In genomic region chr16:25040543-25040942, GRCh38 we compare ENCODE assay signal across 1 cellular context.
A peak's percentile ranks its signal among the peaks of the same experiment; 100 is the strongest.
TF ChIP-seq lines count a peak whose summit lies in the region.

No MANE protein-coding gene starts in this region.

TF ChIP-seq in GM12878, 131 proteins besides CTCF, POLR2A, EP300 and RAD21 (continues in another document):
- TF ChIP-seq ZBTB4 (CRISPR knock-in tag; IDR thresholded peaks at IDR 0.05) (no peak), SRF (IDR thresholded peaks at IDR 0.05; ENCODE audit: low read depth in 2 of 2, low read length in 2 of 2) (peak in 1 of 2 experiments; percentile 77; a peak in 1 of 4 replicates), EED (IDR thresholded peaks at IDR 0.05; ENCODE audit: low read depth) (0 out of 2 replicates have a peak, but pooled peaks have one; percentile 49), BCL3 (IDR thresholded peaks at IDR 0.05; ENCODE audit: borderline replicate concordance, insufficient read depth, low read depth, low read length, poor library complexity, severe bottlenecking) (peak; percentile 92), SMAD5 (IDR thresholded peaks at IDR 0.05; ENCODE audit: low read depth) (no peak), MAX (IDR thresholded peaks at IDR 0.05; ENCODE audit: low read depth, low read length) (no peak), TBL1XR1 (IDR thresholded peaks at IDR 0.05; ENCODE audit: low read depth, low read length) (no peak), PKNOX1 (IDR thresholded peaks at IDR 0.05) (no peak), IKZF2 (IDR thresholded peaks at IDR 0.05) (peak; percentile 41 to 57; a peak in 2 of 4 replicates), ZBED1 (IDR thresholded peaks at IDR 0.05; ENCODE audit: borderline replicate concordance) (0 out of 2 replicates have a peak, but pooled peaks have one; percentile 30), ATF2 (IDR thresholded peaks at IDR 0.05; ENCODE audit: low read length) (peak; percentile 82), ZNF24 (IDR thresholded peaks at IDR 0.05) (no peak; the same call in 1 of the 2 replicates), E2F8 (IDR thresholded peaks at IDR 0.05; ENCODE audit: low read depth, partially characterized antibody) (no peak), HDAC2 (IDR thresholded peaks at IDR 0.05) (no peak), CHD1 (IDR thresholded peaks at IDR 0.05; ENCODE audit: low read depth, low read length) (no peak), TCF12 (IDR thresholded peaks at IDR 0.05; ENCODE audit: low read depth, low read length) (peak; percentile 88), ETV6 (conservative IDR thresholded peaks at IDR 0.05 in 1 of 2, IDR thresholded peaks at IDR 0.05 in 1 of 2; ENCODE audit: borderline replicate concordance in 1 of 2, low read depth in 1 of 2) (0 out of 4 replicates have a peak, but pooled peaks of 1 of the 2 experiments have one; percentile 45), ATF7 (IDR thresholded peaks at IDR 0.05; ENCODE audit: low read depth) (0 out of 2 replicates have a peak, but pooled peaks have one; percentile 38), NFIC (IDR thresholded peaks at IDR 0.05; ENCODE audit: low read depth, low read length) (peak; percentile 43; the same call in 1 of the 2 replicates), POLR2AphosphoS5 (IDR thresholded peaks at IDR 0.05; ENCODE audit: low read length) (no peak), ZNF592 (IDR thresholded peaks at IDR 0.05) (no peak), TAF1 (IDR thresholded peaks at IDR 0.05; ENCODE audit: borderline replicate concordance, low read depth, low read length) (no peak), YBX1 (IDR thresholded peaks at IDR 0.05) (peak; percentile 73), ZNF622 (IDR thresholded peaks at IDR 0.05) (no peak), MXI1 (IDR thresholded peaks at IDR 0.05; ENCODE audit: low read depth, low read length) (no peak), SMAD1 (IDR thresholded peaks at IDR 0.05; ENCODE audit: low read depth, partially characterized antibody) (peak; percentile 52), IKZF1 (conservative IDR thresholded peaks at IDR 0.05) (peak; percentile 55), RUNX3 (IDR thresholded peaks at IDR 0.05; ENCODE audit: low read length) (peak; percentile 28), TARDBP (IDR thresholded peaks at IDR 0.05; ENCODE audit: borderline replicate concordance) (no peak), NR2F1 (conservative IDR thresholded peaks at IDR 0.05) (peak; percentile 98), CUX1 (IDR thresholded peaks at IDR 0.05; ENCODE audit: insufficient replicate concordance, low read depth, low read length) (peak; percentile 95), RB1 (IDR thresholded peaks at IDR 0.05; ENCODE audit: borderline replicate concordance) (peak; percentile 74; the same call in 1 of the 2 replicates), POU2F2 (IDR thresholded peaks at IDR 0.05; ENCODE audit: borderline replicate concordance, low read depth, low read length) (0 out of 3 replicates have a peak, but pooled peaks have one; percentile 19), SMC3 (IDR thresholded peaks at IDR 0.05; ENCODE audit: borderline replicate concordance, low read length) (peak; percentile 11; the same call in 1 of the 2 replicates), RELA (IDR thresholded peaks at IDR 0.05; ENCODE audit: borderline replicate concordance, partially characterized antibody) (peak; percentile 76), NR2C1 (IDR thresholded peaks at IDR 0.05) (0 out of 2 replicates have a peak, but pooled peaks have one; percentile 6), CHD4 (IDR thresholded peaks at IDR 0.05) (no peak), GATAD2B (conservative IDR thresholded peaks at IDR 0.05; ENCODE audit: low read depth) (peak; percentile 98), PAX5 (IDR thresholded peaks at IDR 0.05; ENCODE audit: borderline replicate concordance, low read depth, low read length) (0 out of 2 replicates have a peak, but pooled peaks have one; percentile 13), STAT1 (conservative IDR thresholded peaks at IDR 0.05) (no peak), MTA2 (IDR thresholded peaks at IDR 0.05; ENCODE audit: low read depth) (peak; percentile 47; the same call in 1 of the 2 replicates), NBN (IDR thresholded peaks at IDR 0.05) (peak; percentile 36; the same call in 1 of the 2 replicates), BCL11A (IDR thresholded peaks at IDR 0.05; ENCODE audit: low read depth, low read length) (peak; percentile 61; the same call in 1 of the 2 replicates), SREBF2 (IDR thresholded peaks at IDR 0.05; ENCODE audit: low read length) (no peak), BHLHE40 (IDR thresholded peaks at IDR 0.05; ENCODE audit: borderline replicate concordance in 1 of 2, low read depth in 2 of 2, low read length in 1 of 2) (peak; percentile 64 to 71; a peak in 3 of 4 replicates)
